14 cellular contexts compared by ENCODE assay signal in genomic region chr12:19167708-19168107, GRCh38. TPM values are rescaled to one million over a fixed set of nuclear protein-coding genes. Genes with fewer than 3 reads are reported as not detected.
A peak's percentile ranks its signal among the peaks of the same experiment; 100 is the strongest.
DNase-seq lines count a peak whose midpoint lies in the region; ATAC-seq and TF ChIP-seq lines count a peak whose summit lies in the region.
"Had no signal": no experiment of that assay in that cellular context is flagged by ENCODE, and none has a peak within 500 bp of the region (broad histone marks: within the 10 kb centered on the region; RNA-seq: fewer than 3 reads in every experiment).

No MANE protein-coding gene starts in this region.

- peak; percentile 75 for ATAC-seq in activated CD4-positive, alpha-beta T cell treated with anti-CD3 and anti-CD28 coated beads for 36 hours
- peak; percentile 40 for ATAC-seq in stimulated activated naive CD8-positive, alpha-beta T cell treated with anti-CD3 and anti-CD28 coated beads, Interleukin-15, Interleukin-2, amounts not matched to agents 100 U/mL and 50 U/mL, for 24 hours
- ATAC-seq in stimulated activated naive CD8-positive, alpha-beta T cell treated with anti-CD3 and anti-CD28 coated beads, Interleukin-15, amount 100 ng/mL, for 72 hours = no peak
- no peak for ATAC-seq in HG03565 (IDR thresholded peaks at IDR 0.05; ENCODE audit: unreplicated experiment)
- ATAC-seq: A549 had no signal

- no peaks in the 10 kb centered on the region for H3K9me3 Mint-ChIP-seq in activated CD4-positive, alpha-beta T cell treated with anti-CD3 and anti-CD28 coated beads for 36 hours (ENCODE audit: low read depth)
- H3K9me3 Mint-ChIP-seq in activated CD4-positive, alpha-beta T cell treated with anti-CD3 and anti-CD28 coated beads, Interleukin-2, amount 10 ng/mL, durations not matched to agents 7 days and 5 days = no peaks in the 10 kb centered on the region
- H3K9me3 Mint-ChIP-seq in stimulated activated naive CD8-positive, alpha-beta T cell treated with anti-CD3 and anti-CD28 coated beads, Interleukin-15, amount 100 ng/mL, for 72 hours = no peaks in the 10 kb centered on the region
- no peaks in the 10 kb centered on the region for H3K9me3 Mint-ChIP-seq in nephron
- H3K9me3 Mint-ChIP-seq: CD4-positive, alpha-beta T cell had no signal

- no peak for DNase-seq in activated CD4-positive, alpha-beta T cell treated with anti-CD3 and anti-CD28 coated beads for 36 hours
- DNase-seq in activated CD4-positive, alpha-beta T cell treated with anti-CD3 and anti-CD28 coated beads, Interleukin-2, amount 10 ng/mL, durations not matched to agents 7 days and 5 days = no peak
- DNase-seq in stimulated activated naive CD8-positive, alpha-beta T cell treated with anti-CD3 and anti-CD28 coated beads, Interleukin-15, Interleukin-2, amounts not matched to agents 100 U/mL and 50 U/mL, for 24 hours = no peak
- DNase-seq in stimulated activated naive CD8-positive, alpha-beta T cell treated with anti-CD3 and anti-CD28 coated beads, Interleukin-15, amount 100 ng/mL, for 72 hours = no peak
- DNase-seq in cortex of kidney (lab: John Stamatoyannopoulos, UW) = no peak
- DNase-seq in NCI-H748 (lab: John Stamatoyannopoulos, UW; ENCODE audit: unreplicated experiment) = no peak
- DNase-seq: AML-193; Caco-2; CD4-positive, alpha-beta T cell; GM23248; HCEC 1CT had no signal

- no peak overlapping the region for H3K4me3 Mint-ChIP-seq in activated CD4-positive, alpha-beta T cell treated with anti-CD3 and anti-CD28 coated beads for 36 hours
- no peak overlapping the region for H3K4me3 Mint-ChIP-seq in activated CD4-positive, alpha-beta T cell treated with anti-CD3 and anti-CD28 coated beads, Interleukin-2, amount 10 ng/mL, durations not matched to agents 7 days and 5 days
- no peak overlapping the region for H3K4me3 Mint-ChIP-seq in stimulated activated naive CD8-positive, alpha-beta T cell treated with anti-CD3 and anti-CD28 coated beads, Interleukin-15, amount 100 ng/mL, for 72 hours
- H3K4me3 Mint-ChIP-seq in nephron = no peak overlapping the region
- H3K4me3 Mint-ChIP-seq: CD4-positive, alpha-beta T cell had no signal

- no peak overlapping the region for H3K27ac Mint-ChIP-seq in activated CD4-positive, alpha-beta T cell treated with anti-CD3 and anti-CD28 coated beads for 36 hours
- no peak overlapping the region for H3K27ac Mint-ChIP-seq in activated CD4-positive, alpha-beta T cell treated with anti-CD3 and anti-CD28 coated beads, Interleukin-2, amount 10 ng/mL, durations not matched to agents 7 days and 5 days
- no peak overlapping the region for H3K27ac Mint-ChIP-seq in stimulated activated naive CD8-positive, alpha-beta T cell treated with anti-CD3 and anti-CD28 coated beads, Interleukin-15, amount 100 ng/mL, for 72 hours
- peak overlapping the region; percentile 8 to 68 (median 28) for H3K27ac Mint-ChIP-seq in nephron
- H3K27ac Mint-ChIP-seq: CD4-positive, alpha-beta T cell had no signal

- CTCF ChIA-PET in activated CD4-positive, alpha-beta T cell treated with anti-CD3 and anti-CD28 coated beads for 36 hours (lab: Charles Lee) = interaction anchor here (1.0 to 3.3 kb wide), 3 partner anchors 19 to 97 kb away, joined by 3 to 12 read pairs (median 3); no protein-coding TSS in a partner anchor
- CTCF ChIA-PET in activated CD4-positive, alpha-beta T cell treated with anti-CD3 and anti-CD28 coated beads, Interleukin-2, amount 10 ng/mL, durations not matched to agents 7 days and 5 days (lab: Charles Lee) = no interaction called here

- intact Hi-C loops in activated CD4-positive, alpha-beta T cell treated with anti-CD3 and anti-CD28 coated beads for 36 hours (cut with DNase I, micrococcal nuclease) = no loop called here

- POLR2A ChIA-PET in activated CD4-positive, alpha-beta T cell treated with anti-CD3 and anti-CD28 coated beads for 36 hours (lab: Charles Lee) = no interaction called here
- POLR2A ChIA-PET in activated CD4-positive, alpha-beta T cell treated with anti-CD3 and anti-CD28 coated beads, Interleukin-2, amount 10 ng/mL, durations not matched to agents 7 days and 5 days (lab: Charles Lee) = no interaction called here

- no peak for TF ChIP-seq CTCF in nephron (IDR thresholded peaks at IDR 0.05; ENCODE audit: unreplicated experiment in 3 of 3)

- H3K4me1 Mint-ChIP-seq in activated CD4-positive, alpha-beta T cell treated with anti-CD3 and anti-CD28 coated beads for 36 hours = peaks cover 4% of the 10 kb centered on the region
- H3K4me1 Mint-ChIP-seq in activated CD4-positive, alpha-beta T cell treated with anti-CD3 and anti-CD28 coated beads, Interleukin-2, amount 10 ng/mL, durations not matched to agents 7 days and 5 days = no peaks in the 10 kb centered on the region
- H3K4me1 Mint-ChIP-seq in stimulated activated naive CD8-positive, alpha-beta T cell treated with anti-CD3 and anti-CD28 coated beads, Interleukin-15, amount 100 ng/mL, for 72 hours = no peaks in the 10 kb centered on the region
- peaks cover 33% of the 10 kb centered on the region for H3K4me1 Mint-ChIP-seq in nephron

- H3K36me3 Mint-ChIP-seq in activated CD4-positive, alpha-beta T cell treated with anti-CD3 and anti-CD28 coated beads for 36 hours (ENCODE audit: low read depth) = no peaks in the 10 kb centered on the region
- H3K36me3 Mint-ChIP-seq in activated CD4-positive, alpha-beta T cell treated with anti-CD3 and anti-CD28 coated beads, Interleukin-2, amount 10 ng/mL, durations not matched to agents 7 days and 5 days (ENCODE audit: low read depth) = no peaks in the 10 kb centered on the region
- peaks cover 23% of the 10 kb centered on the region for H3K36me3 Mint-ChIP-seq in nephron (ENCODE audit: low read depth)

- no peaks in the 10 kb centered on the region for H3K27me3 Mint-ChIP-seq in activated CD4-positive, alpha-beta T cell treated with anti-CD3 and anti-CD28 coated beads for 36 hours
- no peaks in the 10 kb centered on the region for H3K27me3 Mint-ChIP-seq in activated CD4-positive, alpha-beta T cell treated with anti-CD3 and anti-CD28 coated beads, Interleukin-2, amount 10 ng/mL, durations not matched to agents 7 days and 5 days
- H3K27me3 Mint-ChIP-seq in stimulated activated naive CD8-positive, alpha-beta T cell treated with anti-CD3 and anti-CD28 coated beads, Interleukin-15, amount 100 ng/mL, for 72 hours = no peaks in the 10 kb centered on the region
- H3K27me3 Mint-ChIP-seq in nephron (ENCODE audit: low read depth) = no peaks in the 10 kb centered on the region
- H3K27me3 Mint-ChIP-seq: CD4-positive, alpha-beta T cell had no signal

RNA-seq across cellular contexts. Expression of gene PLEKHA5, which starts 38.2 kb away (rescaled TPM):
- 1 to 10 TPM; 4.5 to 5.7 TPM for total RNA-seq in activated CD4-positive, alpha-beta T cell treated with anti-CD3 and anti-CD28 coated beads for 36 hours
- total RNA-seq in activated CD4-positive, alpha-beta T cell treated with anti-CD3 and anti-CD28 coated beads, Interleukin-2, amount 10 ng/mL, durations not matched to agents 7 days and 5 days = 1 to 10 TPM; 4.5 to 5.1 TPM

Comparison
In these comparisons a context has a peak if more than half of its experiments do, and no peak if none do; other contexts are left out.
1. ATAC-seq: peak in activated CD4-positive, alpha-beta T cell treated with anti-CD3 and anti-CD28 coated beads for 36 hours (single experiment) and stimulated activated naive CD8-positive, alpha-beta T cell treated with anti-CD3 and anti-CD28 coated beads, Interleukin-15, Interleukin-2, amounts not matched to agents 100 U/mL and 50 U/mL, for 24 hours (single experiment); none in stimulated activated naive CD8-positive, alpha-beta T cell treated with anti-CD3 and anti-CD28 coated beads, Interleukin-15, amount 100 ng/mL, for 72 hours (single experiment) and HG03565 (single experiment).
2. H3K27ac Mint-ChIP-seq: peak in nephron (3 of 3); none in activated CD4-positive, alpha-beta T cell treated with anti-CD3 and anti-CD28 coated beads for 36 hours (single experiment), activated CD4-positive, alpha-beta T cell treated with anti-CD3 and anti-CD28 coated beads, Interleukin-2, amount 10 ng/mL, durations not matched to agents 7 days and 5 days (single experiment) and stimulated activated naive CD8-positive, alpha-beta T cell treated with anti-CD3 and anti-CD28 coated beads, Interleukin-15, amount 100 ng/mL, for 72 hours (0 of 2).